26 cellular contexts compared by ENCODE assay signal in the genomic region with DNA sequence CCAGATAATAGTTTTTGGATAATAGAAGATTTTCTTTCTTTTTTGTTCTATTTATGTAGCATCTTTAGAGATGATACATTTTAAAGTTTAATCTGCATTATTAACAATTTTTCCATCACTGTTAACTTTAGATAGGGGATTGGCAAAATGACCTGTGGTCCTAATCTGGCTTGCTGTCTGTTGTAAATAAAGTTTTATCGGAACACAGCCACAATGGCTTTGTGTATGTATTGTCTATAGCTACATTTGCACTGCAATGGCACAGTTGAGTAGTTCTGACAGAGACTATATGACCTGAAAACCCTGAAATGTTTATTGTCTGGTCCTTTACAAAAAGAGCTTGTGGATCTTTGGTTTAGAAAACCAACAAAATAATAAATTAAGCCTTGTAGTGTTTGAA.
"Had no signal": no experiment of that assay in that cellular context is flagged by ENCODE, and none has a peak within 500 bp of the region (broad histone marks: within the 10 kb centered on the region; RNA-seq: fewer than 3 reads in every experiment).

No MANE protein-coding gene starts in this region.

- H3K27me3 Mint-ChIP-seq: stimulated activated naive CD8-positive, alpha-beta T cell treated with anti-CD3 and anti-CD28 coated beads, Interleukin-15, Interleukin-2, amounts not matched to agents 100 ng/mL and 50 ng/mL, for 24 hours had no signal

- ATAC-seq: gastrocnemius medialis; left lobe of liver; natural killer cell; psoas muscle; right cardiac atrium; stimulated activated naive B cell treated with anti-CD40 and anti-IgM and Interleukin-4, amounts not matched to agents 10 μg/mL and 1 μg/mL and 100 μg/mL, for 72 hours; upper lobe of right lung had no signal

- H3K4me1 Mint-ChIP-seq: memory B cell had no signal

- H3K4me3 ChIP-seq: coronary artery, esophagus squamous epithelium, gastrocnemius medialis, lung, ovary, psoas muscle, suprapubic skin, transverse colon, upper lobe of right lung, uterus had no signal

- H3K27ac ChIP-seq: coronary artery, esophagus squamous epithelium, gastrocnemius medialis, ovary, psoas muscle, suprapubic skin, transverse colon, upper lobe of right lung, uterus had no signal

- H3K9me3 Mint-ChIP-seq: memory B cell; natural killer cell; stimulated activated naive B cell treated with anti-CD40 and anti-IgM and Interleukin-4, amounts not matched to agents 10 μg/mL and 1 μg/mL and 100 μg/mL, for 72 hours; stimulated activated naive CD8-positive, alpha-beta T cell treated with anti-CD3 and anti-CD28 coated beads, Interleukin-15, Interleukin-2, amounts not matched to agents 100 ng/mL and 50 ng/mL, for 24 hours had no signal

- H3K4me1 ChIP-seq: esophagus squamous epithelium, gastrocnemius medialis, psoas muscle, suprapubic skin, upper lobe of right lung, uterus had no signal

- H3K9me3 ChIP-seq: esophagus squamous epithelium, gastrocnemius medialis, ovary, psoas muscle, suprapubic skin, transverse colon, upper lobe of right lung, uterus had no signal

- H3K27me3 ChIP-seq: esophagus squamous epithelium, gastrocnemius medialis, ovary, suprapubic skin, transverse colon, upper lobe of right lung, uterus had no signal

- DNase-seq: dermis blood vessel endothelial cell; effector memory CD4-positive, alpha-beta T cell; erythroblast; esophagus squamous epithelium; gastrocnemius medialis; head of caudate nucleus; kidney; natural killer cell; occipital lobe; ovary; posterior cingulate gyrus; psoas muscle; right cardiac atrium; small intestine; stimulated activated CD4-positive, alpha-beta T cell treated with anti-CD3 and anti-CD28 coated beads, Interleukin-15, amount 100 ng/mL, for 24 hours; stimulated activated CD4-positive, alpha-beta T cell treated with anti-CD3 and anti-CD28 coated beads, Interleukin-2, amount 100 ng/mL, for 48 hours; stimulated activated naive B cell treated with anti-CD40 and anti-IgM and Interleukin-4, amounts not matched to agents 10 μg/mL and 1 μg/mL and 100 μg/mL, for 72 hours; transverse colon; upper lobe of right lung; uterus had no signal

- H3K36me3 Mint-ChIP-seq: memory B cell; stimulated activated naive B cell treated with anti-CD40 and anti-IgM and Interleukin-4, amounts not matched to agents 10 μg/mL and 1 μg/mL and 100 μg/mL, for 72 hours had no signal

- H3K36me3 ChIP-seq: esophagus squamous epithelium, gastrocnemius medialis, ovary, suprapubic skin, transverse colon, upper lobe of right lung, uterus had no signal

- H3K4me3 Mint-ChIP-seq: memory B cell; natural killer cell; stimulated activated naive B cell treated with anti-CD40 and anti-IgM and Interleukin-4, amounts not matched to agents 10 μg/mL and 1 μg/mL and 100 μg/mL, for 72 hours; stimulated activated naive CD8-positive, alpha-beta T cell treated with anti-CD3 and anti-CD28 coated beads, Interleukin-15, Interleukin-2, amounts not matched to agents 100 ng/mL and 50 ng/mL, for 24 hours had no signal

- H3K27ac Mint-ChIP-seq: memory B cell; stimulated activated naive B cell treated with anti-CD40 and anti-IgM and Interleukin-4, amounts not matched to agents 10 μg/mL and 1 μg/mL and 100 μg/mL, for 72 hours; stimulated activated naive CD8-positive, alpha-beta T cell treated with anti-CD3 and anti-CD28 coated beads, Interleukin-15, Interleukin-2, amounts not matched to agents 100 ng/mL and 50 ng/mL, for 24 hours had no signal
